Comparison of ENCODE assay signal across 8 cellular contexts in the genomic region with DNA sequence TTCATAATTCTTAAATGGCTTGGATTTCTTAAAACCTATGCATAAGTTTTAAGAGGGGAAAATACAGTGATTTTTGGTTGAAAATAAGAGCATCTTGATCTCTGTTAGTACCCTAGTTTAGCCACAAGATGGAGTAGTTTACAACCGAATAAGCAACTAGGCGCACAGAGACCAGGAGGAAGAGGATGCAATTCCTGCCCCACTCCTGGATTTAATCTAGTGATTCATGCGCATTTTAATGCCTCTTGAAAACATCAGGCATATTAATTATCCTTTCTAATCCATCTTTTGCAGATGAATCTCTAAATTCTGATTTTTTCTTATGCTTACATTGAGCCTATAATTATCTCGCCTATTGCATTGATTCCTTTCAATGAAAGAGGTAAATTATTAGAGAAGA.
DNase-seq lines count a peak whose midpoint lies in the region; ATAC-seq and TF ChIP-seq lines count a peak whose summit lies in the region.

No MANE protein-coding gene starts in this region.

- peak; percentile 80 for DNase-seq in Ammon's horn (ENCODE audit: low spot score)
- DNase-seq in GM19238 (ENCODE audit: insufficient read length, low spot score), result peak; percentile 30
- peak; percentile 38 for DNase-seq in NCI-H1417 treated with DMSO at 0.1 percent for 48 hours (lab: John Stamatoyannopoulos, UW)
- peak; percentile 77 for DNase-seq in SW480 (ENCODE audit: low spot score)
- DNase-seq in foreskin keratinocyte, result peak; percentile 12 to 43
- DNase-seq in pulmonary artery endothelial cell (ENCODE audit: low read depth, low spot score), result peak; percentile 30

- no peaks in the 10 kb centered on the region for H3K4me1 ChIP-seq in foreskin keratinocyte

- peak; percentile 60 for ATAC-seq in foreskin keratinocyte
- ATAC-seq in HG02759 (IDR thresholded peaks at IDR 0.05; ENCODE audit: unreplicated experiment), result no peak
- ATAC-seq in GM21528 (IDR thresholded peaks at IDR 0.05; ENCODE audit: low FRiP score, unreplicated experiment), result no peak

- no peak overlapping the region for H3K27ac ChIP-seq in foreskin keratinocyte

- TF ChIP-seq CTCF in foreskin keratinocyte (conservative IDR thresholded peaks at IDR 0.05), result peak; percentile 80

- no peaks in the 10 kb centered on the region for H3K27me3 ChIP-seq in foreskin keratinocyte

Comparison
In these comparisons a context has a peak if more than half of its experiments do, and no peak if none do; other contexts are left out.
1. DNase-seq: peak in every context shown above with its lines; median percentile 80 in Ammon's horn; 77 in SW480; 38 in NCI-H1417 treated with DMSO at 0.1 percent for 48 hours; 30 in GM19238; 30 in pulmonary artery endothelial cell; 28 in foreskin keratinocyte.